ENCODE assay signal across 20 cellular contexts in genomic region chr13:113542751-113543424, GRCh38.
"Had no signal": no experiment of that assay in that cellular context is flagged by ENCODE, and none has a peak within 500 bp of the region (broad histone marks: within the 10 kb centered on the region; RNA-seq: fewer than 3 reads in every experiment).

No MANE protein-coding gene starts in this region.

- H3K27me3 Mint-ChIP-seq: activated naive CD4-positive, alpha-beta T cell treated with anti-CD3 and anti-CD28 coated beads, Interleukin-2, amount 50 U/mL, for 24 hours; natural killer cell treated with Interleukin-12 subunit alpha and Interleukin-12 subunit beta and Interleukin-15 and Interleukin-18, amount 100 ng/mL, for 72 hours; progenitor cell of endocrine pancreas; stimulated activated naive B cell treated with anti-CD40 and anti-IgM and Interleukin-4, amounts not matched to agents 10 μg/mL and 1 μg/mL and 100 μg/mL, for 72 hours had no signal

- H3K27me3 ChIP-seq: breast epithelium, esophagus muscularis mucosa, gastroesophageal sphincter, heart right ventricle, thyroid gland had no signal

- H3K36me3 ChIP-seq: breast epithelium, thyroid gland had no signal

- H3K27ac Mint-ChIP-seq: activated naive CD4-positive, alpha-beta T cell treated with anti-CD3 and anti-CD28 coated beads, Interleukin-2, amount 50 U/mL, for 24 hours; stimulated activated naive B cell treated with anti-CD40 and anti-IgM and Interleukin-4, amounts not matched to agents 10 μg/mL and 1 μg/mL and 100 μg/mL, for 72 hours had no signal

- H3K4me3 ChIP-seq: breast epithelium, esophagus muscularis mucosa, gastroesophageal sphincter, heart right ventricle, lung, skin epidermis, thyroid gland had no signal

- H3K9me3 ChIP-seq: breast epithelium, esophagus muscularis mucosa, gastroesophageal sphincter, thyroid gland had no signal

- ATAC-seq: gastroesophageal sphincter; heart right ventricle; natural killer cell treated with Interleukin-12 subunit alpha and Interleukin-12 subunit beta and Interleukin-15 and Interleukin-18, amount 100 ng/mL, for 72 hours; stimulated activated naive B cell treated with anti-CD40 and anti-IgM and Interleukin-4, amounts not matched to agents 10 μg/mL and 1 μg/mL and 100 μg/mL, for 72 hours had no signal

- H3K4me3 Mint-ChIP-seq: activated naive CD4-positive, alpha-beta T cell treated with anti-CD3 and anti-CD28 coated beads, Interleukin-2, amount 50 U/mL, for 24 hours; natural killer cell treated with Interleukin-12 subunit alpha and Interleukin-12 subunit beta and Interleukin-15 and Interleukin-18, amount 100 ng/mL, for 72 hours; stimulated activated naive B cell treated with anti-CD40 and anti-IgM and Interleukin-4, amounts not matched to agents 10 μg/mL and 1 μg/mL and 100 μg/mL, for 72 hours had no signal

- H3K27ac ChIP-seq: breast epithelium, esophagus muscularis mucosa, gastroesophageal sphincter, heart right ventricle, skin epidermis, thyroid gland had no signal

- H3K9me3 Mint-ChIP-seq: activated naive CD4-positive, alpha-beta T cell treated with anti-CD3 and anti-CD28 coated beads, Interleukin-2, amount 50 U/mL, for 24 hours; natural killer cell treated with Interleukin-12 subunit alpha and Interleukin-12 subunit beta and Interleukin-15 and Interleukin-18, amount 100 ng/mL, for 72 hours had no signal

- DNase-seq: activated CD4-positive, alpha-beta T cell treated with anti-CD3 and anti-CD28 coated beads for 1 hour; activated CD4-positive, alpha-beta T cell treated with anti-CD3 and anti-CD28 coated beads, Interleukin-2, amount 50 U/mL, for 4 hours; activated gamma-delta T cell; dermis blood vessel endothelial cell; effector memory CD4-positive, alpha-beta T cell; heart right ventricle; nucleus accumbens; stimulated activated CD4-positive, alpha-beta T cell treated with anti-CD3 and anti-CD28 coated beads, Interleukin-4, amount 100 ng/mL, for 24 hours; stimulated activated naive B cell treated with anti-CD40 and anti-IgM and Interleukin-4, amounts not matched to agents 10 μg/mL and 1 μg/mL and 100 μg/mL, for 72 hours; T-helper 2 cell; thyroid gland; WERI-Rb-1 had no signal
